Comparison of ENCODE assay signal across 1 cellular context in genomic region chr6:10682319-10682988, GRCh38.
A peak's percentile ranks its signal among the peaks of the same experiment; 100 is the strongest.
TF ChIP-seq lines count a peak whose summit lies in the region.

No MANE protein-coding gene starts in this region.

TF ChIP-seq in K562, 482 proteins besides CTCF, POLR2A, EP300 and RAD21:
- 0 out of 2 replicates have a peak, but pooled peaks have one; percentile 33 for TF ChIP-seq DPF2 (IDR thresholded peaks at IDR 0.05)
- TF ChIP-seq NCOR1 (IDR thresholded peaks at IDR 0.05), result peak; percentile 47; the same call in 1 of the 2 replicates
- 0 out of 2 replicates have a peak, but pooled peaks have one; percentile 25 for TF ChIP-seq ZNF395 (CRISPR knock-in tag; IDR thresholded peaks at IDR 0.05)
- TF ChIP-seq ZNF639 (CRISPR knock-in tag; conservative IDR thresholded peaks at IDR 0.05 in 1 of 2, IDR thresholded peaks at IDR 0.05 in 1 of 2), result 0 out of 4 replicates have a peak, but pooled peaks of 1 of the 2 experiments have one; percentile 52
- TF ChIP-seq CBFA2T2 (conservative IDR thresholded peaks at IDR 0.05), result peak; percentile 61
- TF ChIP-seq ARID1B (IDR thresholded peaks at IDR 0.05), result peak; percentile 55
- TF ChIP-seq RCOR1 (IDR thresholded peaks at IDR 0.05; ENCODE audit: borderline replicate concordance in 1 of 2, low read depth in 2 of 2, low read length in 2 of 2), result peak in 1 of 2 experiments; percentile 21; a peak in 1 of 4 replicates
- no peak for TF ChIP-seq RBM34 (IDR thresholded peaks at IDR 0.05; ENCODE audit: borderline replicate concordance, insufficient read depth, low read length)
- no peak for TF ChIP-seq ZNF586 (CRISPR knock-in tag; conservative IDR thresholded peaks at IDR 0.05)
- peak; percentile 35; the same call in 1 of the 2 replicates for TF ChIP-seq TAL1 (IDR thresholded peaks at IDR 0.05)
- peak; percentile 6 for TF ChIP-seq PRDM10 (IDR thresholded peaks at IDR 0.05; ENCODE audit: partially characterized antibody)
- 0 out of 2 replicates have a peak, but pooled peaks have one; percentile 49 for TF ChIP-seq ZBTB9 (CRISPR knock-in tag; IDR thresholded peaks at IDR 0.05)
- TF ChIP-seq HMGXB4 (CRISPR knock-in tag; IDR thresholded peaks at IDR 0.05), result no peak
- no peak for TF ChIP-seq RB1 (IDR thresholded peaks at IDR 0.05; ENCODE audit: low read depth)
- peak; percentile 78 for TF ChIP-seq CBFA2T3 (IDR thresholded peaks at IDR 0.05)
- TF ChIP-seq ZNF507 (tag; conservative IDR thresholded peaks at IDR 0.05), result no peak
- TF ChIP-seq FOSL1 (tag; conservative IDR thresholded peaks at IDR 0.05), result 0 out of 2 replicates have a peak, but pooled peaks have one; percentile 3
- TF ChIP-seq TEAD4 (IDR thresholded peaks at IDR 0.05; ENCODE audit: low read length), result peak; percentile 58; the same call in 1 of the 2 replicates
- TF ChIP-seq TEAD4 (CRISPR knock-in tag; IDR thresholded peaks at IDR 0.05; ENCODE audit: borderline replicate concordance), result no peak
- TF ChIP-seq HES1 (IDR thresholded peaks at IDR 0.05; ENCODE audit: low read depth), result no peak
- peak; percentile 33; the same call in 1 of the 2 replicates for TF ChIP-seq ZNF589 (CRISPR knock-in tag; IDR thresholded peaks at IDR 0.05; ENCODE audit: low read depth)
TF ChIP-seq in K562: peak in this region for 14.
